Comparison of ENCODE assay signal across 29 cellular contexts in the genomic region with DNA sequence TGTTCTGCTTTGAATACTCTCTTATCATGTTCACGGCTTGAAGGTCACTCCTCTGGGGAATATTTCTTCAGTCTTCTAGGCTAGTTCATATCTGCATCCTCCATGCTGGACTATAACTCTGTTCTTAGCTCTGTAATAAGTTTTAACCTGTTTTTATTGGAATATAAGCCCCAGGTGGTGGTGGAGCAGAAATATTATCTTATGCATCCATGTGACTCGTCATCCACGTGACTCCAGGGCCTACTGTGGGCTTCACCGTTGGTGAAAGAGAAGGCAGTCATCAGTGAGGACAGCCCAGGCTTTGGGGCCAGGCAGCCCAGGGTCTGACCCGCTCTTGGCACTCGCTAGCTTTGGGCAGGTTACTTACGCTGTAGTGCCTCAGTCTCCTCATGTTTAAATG.
"Had no signal": no experiment of that assay in that cellular context is flagged by ENCODE, and none has a peak within 500 bp of the region (broad histone marks: within the 10 kb centered on the region; RNA-seq: fewer than 3 reads in every experiment).

No MANE protein-coding gene starts in this region.

- H3K36me3 ChIP-seq: gastroesophageal sphincter, heart left ventricle, prostate gland, right atrium auricular region, sigmoid colon, thoracic aorta, tibial nerve, upper lobe of left lung had no signal

- H3K4me3 ChIP-seq: gastroesophageal sphincter, heart left ventricle, hepatocyte, lung, mucosa of descending colon, prostate gland, right atrium auricular region, sigmoid colon, thoracic aorta, tibial nerve, upper lobe of left lung had no signal

- H3K4me3 Mint-ChIP-seq: dendritic cell treated with granulocyte-macrophage colony-stimulating factor and Interleukin-4, amounts not matched to agents 40 ng/mL and 50 ng/mL, for 4 days; memory B cell; mesothelial cell of epicardium; naive B cell; natural killer cell treated with Interleukin-12 subunit alpha and Interleukin-12 subunit beta and Interleukin-15 and Interleukin-18, amount 100 ng/mL, for 72 hours; neural crest cell; stimulated activated naive B cell treated with anti-CD40 and anti-IgM and Interleukin-4, amounts not matched to agents 10 μg/mL and 1 μg/mL and 100 μg/mL, for 72 hours; stimulated activated naive CD8-positive, alpha-beta T cell treated with anti-CD3 and anti-CD28 coated beads, Interleukin-15, Interleukin-2, amounts not matched to agents 100 ng/mL and 50 ng/mL, for 24 hours had no signal

- H3K79me2 ChIP-seq: hepatocyte, parathyroid adenoma had no signal

- H3K27me3 Mint-ChIP-seq: stimulated activated naive CD8-positive, alpha-beta T cell treated with anti-CD3 and anti-CD28 coated beads, Interleukin-15, Interleukin-2, amounts not matched to agents 100 ng/mL and 50 ng/mL, for 24 hours had no signal

- H2AFZ ChIP-seq: hepatocyte, parathyroid adenoma had no signal

- FAIRE-seq: colon, kidney, urothelium cell line had no signal

- H3K27me3 ChIP-seq: gastroesophageal sphincter, heart left ventricle, hepatocyte, right atrium auricular region, sigmoid colon, tibial nerve, upper lobe of left lung had no signal

- H3K9ac ChIP-seq: parathyroid adenoma had no signal

- H3K27ac ChIP-seq: gastroesophageal sphincter, heart left ventricle, hepatocyte, parathyroid adenoma, prostate gland, right atrium auricular region, sigmoid colon, thoracic aorta, tibial nerve, upper lobe of left lung had no signal

- ATAC-seq: gastroesophageal sphincter; heart left ventricle; left lobe of liver; mucosa of descending colon; natural killer cell treated with Interleukin-12 subunit alpha and Interleukin-12 subunit beta and Interleukin-15 and Interleukin-18, amount 100 ng/mL, for 72 hours; stimulated activated naive B cell treated with anti-CD40 and anti-IgM and Interleukin-4, amounts not matched to agents 10 μg/mL and 1 μg/mL and 100 μg/mL, for 72 hours had no signal

- H3K4me1 ChIP-seq: heart left ventricle, parathyroid adenoma, prostate gland, right atrium auricular region, sigmoid colon, tibial nerve, upper lobe of left lung had no signal

- H3K4me1 Mint-ChIP-seq: mesothelial cell of epicardium; neural crest cell; stimulated activated naive B cell treated with anti-CD40 and anti-IgM and Interleukin-4, amounts not matched to agents 10 μg/mL and 1 μg/mL and 100 μg/mL, for 72 hours had no signal

- DNase-seq: effector CD8-positive, alpha-beta T cell; erythroblast; foreskin fibroblast; heart left ventricle; kidney; mucosa of descending colon; naive B cell; sigmoid colon; stimulated activated CD4-positive, alpha-beta T cell treated with anti-CD3 and anti-CD28 coated beads, Interleukin-2, amount 100 ng/mL, for 24 hours; stimulated activated CD4-positive, alpha-beta T cell treated with anti-CD3 and anti-CD28 coated beads, Interleukin-4, amount 100 ng/mL, for 4 hours; stimulated activated naive B cell treated with anti-CD40 and anti-IgM and Interleukin-4, amounts not matched to agents 10 μg/mL and 1 μg/mL and 100 μg/mL, for 72 hours had no signal

- H3K4me2 ChIP-seq: hepatocyte had no signal

- H3K9me3 Mint-ChIP-seq: dendritic cell treated with granulocyte-macrophage colony-stimulating factor and Interleukin-4, amounts not matched to agents 40 ng/mL and 50 ng/mL, for 4 days; memory B cell; mesothelial cell of epicardium; naive B cell; natural killer cell treated with Interleukin-12 subunit alpha and Interleukin-12 subunit beta and Interleukin-15 and Interleukin-18, amount 100 ng/mL, for 72 hours; neural crest cell; stimulated activated naive B cell treated with anti-CD40 and anti-IgM and Interleukin-4, amounts not matched to agents 10 μg/mL and 1 μg/mL and 100 μg/mL, for 72 hours; stimulated activated naive CD8-positive, alpha-beta T cell treated with anti-CD3 and anti-CD28 coated beads, Interleukin-15, Interleukin-2, amounts not matched to agents 100 ng/mL and 50 ng/mL, for 24 hours had no signal

- H3K36me3 Mint-ChIP-seq: memory B cell; mesothelial cell of epicardium; naive B cell; natural killer cell treated with Interleukin-12 subunit alpha and Interleukin-12 subunit beta and Interleukin-15 and Interleukin-18, amount 100 ng/mL, for 72 hours; stimulated activated naive B cell treated with anti-CD40 and anti-IgM and Interleukin-4, amounts not matched to agents 10 μg/mL and 1 μg/mL and 100 μg/mL, for 72 hours had no signal

- H3K9me3 ChIP-seq: gastroesophageal sphincter, heart left ventricle, mucosa of descending colon, prostate gland, right atrium auricular region, sigmoid colon, thoracic aorta, tibial nerve, upper lobe of left lung had no signal

- H3K27ac Mint-ChIP-seq: dendritic cell treated with granulocyte-macrophage colony-stimulating factor and Interleukin-4, amounts not matched to agents 40 ng/mL and 50 ng/mL, for 4 days; memory B cell; mesothelial cell of epicardium; naive B cell; natural killer cell treated with Interleukin-12 subunit alpha and Interleukin-12 subunit beta and Interleukin-15 and Interleukin-18, amount 100 ng/mL, for 72 hours; stimulated activated naive B cell treated with anti-CD40 and anti-IgM and Interleukin-4, amounts not matched to agents 10 μg/mL and 1 μg/mL and 100 μg/mL, for 72 hours; stimulated activated naive CD8-positive, alpha-beta T cell treated with anti-CD3 and anti-CD28 coated beads, Interleukin-15, Interleukin-2, amounts not matched to agents 100 ng/mL and 50 ng/mL, for 24 hours had no signal
